11 cellular contexts compared by ENCODE assay signal in the genomic region with DNA sequence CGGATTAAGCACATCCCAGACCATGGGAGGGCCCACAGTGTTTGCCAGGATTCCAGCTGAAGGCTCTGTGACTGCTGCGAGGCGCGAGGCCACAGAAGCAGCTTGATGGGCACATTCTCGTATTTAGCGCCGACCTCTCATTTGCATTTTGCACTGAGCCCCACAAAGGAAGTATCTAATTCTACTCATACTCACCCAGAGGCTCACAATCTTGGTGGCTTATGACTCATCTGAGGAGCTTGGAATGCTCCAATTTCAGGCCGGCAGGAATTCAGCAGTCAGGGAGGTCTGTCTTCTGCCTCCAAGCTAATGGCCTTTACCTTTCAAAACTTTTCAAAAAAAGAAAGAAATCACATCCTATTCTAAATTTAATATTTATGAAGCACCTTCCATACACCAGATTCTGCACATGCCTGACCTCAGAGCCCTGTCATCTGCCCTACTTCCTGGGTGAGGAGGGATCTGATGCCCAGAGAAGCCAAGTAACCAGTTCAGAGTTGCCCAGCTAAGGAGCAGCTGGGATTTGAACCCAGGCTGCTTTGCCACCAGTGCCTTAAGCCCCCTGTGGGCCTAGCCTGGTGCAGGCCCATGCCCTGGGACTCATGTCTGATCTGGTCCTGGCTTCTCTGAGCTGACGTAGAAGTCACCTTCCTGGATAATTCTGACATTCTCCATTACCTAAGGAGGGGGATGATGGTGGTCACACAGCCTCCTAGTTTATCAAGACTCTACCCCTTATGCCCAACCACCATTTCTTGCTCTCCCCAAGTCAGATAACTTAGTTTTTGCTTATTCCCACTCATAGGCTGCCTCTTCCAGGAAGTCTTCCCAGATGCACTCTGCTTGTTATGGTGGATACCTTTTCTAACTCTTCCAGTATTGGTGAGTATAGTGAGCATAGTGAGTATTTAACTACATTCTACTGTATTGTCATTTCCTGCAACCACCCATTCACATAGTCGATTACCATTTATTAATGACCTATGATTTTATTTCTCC.
DNase-seq lines count a peak whose midpoint lies in the region; ATAC-seq, FAIRE-seq and TF ChIP-seq lines count a peak whose summit lies in the region.
"Had no signal": no experiment of that assay in that cellular context is flagged by ENCODE, and none has a peak within 500 bp of the region (broad histone marks: within the 10 kb centered on the region; RNA-seq: fewer than 3 reads in every experiment).

No MANE protein-coding gene starts in this region.

- H3K27ac ChIP-seq in fibroblast of lung (ENCODE audit: insufficient read depth, low read length): no peak overlapping the region
- H3K27ac ChIP-seq: lower lobe of right lung had no signal

- TF ChIP-seq POLR2A in erythroblast (IDR thresholded peaks at IDR 0.05; ENCODE audit: low read length): no peak

- no peak for ATAC-seq in HG02970 (IDR thresholded peaks at IDR 0.05; ENCODE audit: low FRiP score, unreplicated experiment)
- no peak for ATAC-seq in GM19035 (IDR thresholded peaks at IDR 0.05; ENCODE audit: unreplicated experiment)
- ATAC-seq: lower lobe of right lung had no signal

- H3K4me3 ChIP-seq in fibroblast of lung (replicated peaks in 1 of 4; ENCODE audit: control extremely low read depth in 1 of 4, insufficient read depth in 1 of 4, low read depth in 3 of 4, low read length in 4 of 4): no peak overlapping the region
- H3K4me3 ChIP-seq: lower lobe of right lung had no signal

- H3K4me2 ChIP-seq in fibroblast of lung (ENCODE audit: extremely low read depth, insufficient read depth, low read length): no peak overlapping the region

- TF ChIP-seq CTCF in fibroblast of lung (conservative IDR thresholded peaks at IDR 0.05 in 1 of 2, IDR thresholded peaks at IDR 0.05 in 1 of 2; ENCODE audit: low read depth in 1 of 2, low read length in 2 of 2): no peak

- H3K79me2 ChIP-seq in fibroblast of lung (ENCODE audit: control insufficient read depth, insufficient read depth, low read length): no peaks in the 10 kb centered on the region

- H3K9ac ChIP-seq in fibroblast of lung (ENCODE audit: insufficient read depth, low read length): no peak overlapping the region

- H2AFZ ChIP-seq in fibroblast of lung (ENCODE audit: low read length): no peak overlapping the region

- DNase-seq in GM04504 (ENCODE audit: low read depth) (peak; percentile 47), RCC 7860 (ENCODE audit: low spot score) (peak; percentile 40), fibroblast of lung (ENCODE audit: low read depth in 2 of 2) (peak; percentile 36 to 93), renal cortical epithelial cell (ENCODE audit: low read depth) (peak; percentile 89), NCI-H526 treated with DMSO at 0.1 percent for 48 hours (lab: John Stamatoyannopoulos, UW) (no peak), erythroblast (lab: John Stamatoyannopoulos, UW) (no peak)
- DNase-seq: lower lobe of right lung, MM.1S, Right ventricle myocardium superior had no signal

- H3K4me1 ChIP-seq in fibroblast of lung (ENCODE audit: control insufficient read depth, extremely low read depth, insufficient read depth, low read length): no peaks in the 10 kb centered on the region
- H3K4me1 ChIP-seq: lower lobe of right lung had no signal

- FAIRE-seq in RCC 7860 (lab: Jason Lieb, UNC): no peak

- no peaks in the 10 kb centered on the region for H3K36me3 ChIP-seq in fibroblast of lung (ENCODE audit: control insufficient read depth, insufficient read depth, low read length)
- H3K36me3 ChIP-seq: lower lobe of right lung had no signal

- peaks cover 3% of the 10 kb centered on the region for H3K27me3 ChIP-seq in fibroblast of lung (ENCODE audit: control insufficient read depth, insufficient read depth, low read length)

- H4K20me1 ChIP-seq in fibroblast of lung (ENCODE audit: control insufficient read depth, extremely low read depth, insufficient read depth, low read length): no peaks in the 10 kb centered on the region

- H3K9me3 ChIP-seq in fibroblast of lung (ENCODE audit: control insufficient read depth, insufficient read depth, low read depth, low read length): no peaks in the 10 kb centered on the region
- H3K9me3 ChIP-seq: lower lobe of right lung had no signal

Comparison
In these comparisons a context has a peak if more than half of its experiments do, and no peak if none do; other contexts are left out.
1. DNase-seq: peak in GM04504 (single experiment), RCC 7860 (single experiment), fibroblast of lung (2 of 2) and renal cortical epithelial cell (single experiment); none in NCI-H526 treated with DMSO at 0.1 percent for 48 hours (single experiment) and erythroblast (0 of 2).